Comparison of ENCODE assay signal across 29 cellular contexts in the genomic region with DNA sequence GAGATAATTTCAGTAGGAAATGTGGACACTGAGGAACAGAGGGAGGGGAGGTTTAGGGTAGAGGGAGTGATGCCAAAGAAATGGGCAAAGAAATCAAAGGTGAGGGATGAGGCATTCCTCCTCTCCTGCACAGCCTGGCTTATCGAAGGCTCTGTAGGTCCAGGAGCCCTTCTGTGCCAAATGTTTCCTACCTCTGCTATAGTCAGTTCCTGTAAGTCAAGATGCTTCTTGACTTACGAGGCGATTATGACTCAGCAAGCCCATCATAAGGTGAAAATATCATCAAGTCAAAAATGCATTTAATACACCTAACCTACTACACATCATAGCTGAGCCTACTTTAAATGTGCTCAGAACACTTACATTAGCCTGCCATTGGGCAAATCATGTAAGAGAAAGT. TPM values are rescaled to one million over a fixed set of nuclear protein-coding genes. Genes with fewer than 3 reads are reported as not detected.
"Had no signal": no experiment of that assay in that cellular context is flagged by ENCODE, and none has a peak within 500 bp of the region (broad histone marks: within the 10 kb centered on the region; RNA-seq: fewer than 3 reads in every experiment).

No MANE protein-coding gene starts in this region.

- H3K27me3 ChIP-seq: body of pancreas, dorsolateral prefrontal cortex, esophagus squamous epithelium had no signal

- DNase-seq: activated CD4-positive, alpha-beta memory T cell treated with anti-CD3 and anti-CD28 coated beads for 36 hours; activated CD4-positive, alpha-beta T cell treated with anti-CD3 and anti-CD28 coated beads for 36 hours; activated CD4-positive, alpha-beta T cell treated with anti-CD3 and anti-CD28 coated beads, Interleukin-2, amount 10 ng/mL, durations not matched to agents 24 days and 14 days; activated CD4-positive, CD25-positive, alpha-beta regulatory T cell; activated CD4-positive, CD25-positive, alpha-beta regulatory T cell treated with anti-CD3 and anti-CD28 coated beads, Interleukin-2, amount 50 U/mL, for 72 hours; activated CD8-positive, alpha-beta memory T cell treated with anti-CD3 and anti-CD28 coated beads, Interleukin-2, amount 10 ng/mL, durations not matched to agents 7 days and 5 days; activated CD8-positive, alpha-beta memory T cell treated with anti-CD3 and anti-CD28 coated beads, Interleukin-2, amount 50 U/mL, for 4 hours; activated CD8-positive, alpha-beta T cell treated with anti-CD3 and anti-CD28 coated beads, Interleukin-2, amount 10 ng/mL, durations not matched to agents 7 days and 5 days; activated gamma-delta T cell; activated naive CD4-positive, alpha-beta T cell; activated naive CD4-positive, alpha-beta T cell treated with anti-CD3 and anti-CD28 coated beads, Interleukin-2, amount 50 U/mL, for 16 hours; activated T-cell treated with anti-CD3 and anti-CD28 coated beads, Interleukin-2, amount 50 U/mL, for 24 hours; activated T-cell treated with anti-CD3 and anti-CD28 coated beads, Interleukin-2, amount 50 U/mL, for 72 hours; amniotic stem cell; aorta; body of pancreas; dorsolateral prefrontal cortex; effector memory CD4-positive, alpha-beta T cell; endodermal cell; esophagus squamous epithelium; head of caudate nucleus; T-helper 2 cell had no signal

- H3K9me3 ChIP-seq: body of pancreas, esophagus squamous epithelium had no signal

- H3K27ac ChIP-seq: body of pancreas, coronary artery, dorsolateral prefrontal cortex, esophagus squamous epithelium had no signal

- H3K4me1 Mint-ChIP-seq: activated CD4-positive, alpha-beta T cell treated with anti-CD3 and anti-CD28 coated beads for 36 hours; activated CD4-positive, alpha-beta T cell treated with anti-CD3 and anti-CD28 coated beads, Interleukin-2, amount 10 ng/mL, durations not matched to agents 24 days and 14 days; activated CD8-positive, alpha-beta memory T cell treated with anti-CD3 and anti-CD28 coated beads, Interleukin-2, amount 10 ng/mL, durations not matched to agents 7 days and 5 days; central memory CD8-positive, alpha-beta T cell had no signal

- H3K9me3 Mint-ChIP-seq: activated CD4-positive, alpha-beta memory T cell treated with anti-CD3 and anti-CD28 coated beads for 36 hours; activated CD4-positive, alpha-beta T cell treated with anti-CD3 and anti-CD28 coated beads, Interleukin-2, amount 10 ng/mL, durations not matched to agents 24 days and 14 days; dendritic cell treated with granulocyte-macrophage colony-stimulating factor and Interleukin-4, amounts not matched to agents 40 ng/mL and 50 ng/mL, for 4 days; endodermal cell had no signal

- H3K4me3 ChIP-seq: body of pancreas, coronary artery, dorsolateral prefrontal cortex, esophagus squamous epithelium had no signal

- H3K36me3 Mint-ChIP-seq: activated CD4-positive, alpha-beta memory T cell treated with anti-CD3 and anti-CD28 coated beads for 36 hours; activated CD8-positive, alpha-beta memory T cell treated with anti-CD3 and anti-CD28 coated beads, Interleukin-2, amount 10 ng/mL, durations not matched to agents 7 days and 5 days; activated naive CD8-positive, alpha-beta T cell had no signal

- H3K27ac Mint-ChIP-seq: activated CD4-positive, alpha-beta memory T cell treated with anti-CD3 and anti-CD28 coated beads for 36 hours; activated CD4-positive, alpha-beta T cell treated with anti-CD3 and anti-CD28 coated beads for 36 hours; activated CD4-positive, alpha-beta T cell treated with anti-CD3 and anti-CD28 coated beads, Interleukin-2, amount 10 ng/mL, durations not matched to agents 24 days and 14 days; activated CD8-positive, alpha-beta memory T cell treated with anti-CD3 and anti-CD28 coated beads, Interleukin-2, amount 10 ng/mL, durations not matched to agents 7 days and 5 days; activated CD8-positive, alpha-beta T cell treated with anti-CD3 and anti-CD28 coated beads, Interleukin-2, amount 10 ng/mL, durations not matched to agents 7 days and 5 days; activated naive CD8-positive, alpha-beta T cell; activated T-cell treated with anti-CD3 and anti-CD28 coated beads, Interleukin-2, amount 50 U/mL, for 24 hours; activated T-cell treated with anti-CD3 and anti-CD28 coated beads, Interleukin-2, amount 50 U/mL, for 72 hours; dendritic cell treated with granulocyte-macrophage colony-stimulating factor and Interleukin-4, amounts not matched to agents 40 ng/mL and 50 ng/mL, for 4 days; endodermal cell had no signal

- H3K27me3 Mint-ChIP-seq: activated CD4-positive, alpha-beta memory T cell treated with anti-CD3 and anti-CD28 coated beads for 36 hours; activated CD4-positive, alpha-beta T cell treated with anti-CD3 and anti-CD28 coated beads for 36 hours; activated CD4-positive, alpha-beta T cell treated with anti-CD3 and anti-CD28 coated beads, Interleukin-2, amount 10 ng/mL, durations not matched to agents 24 days and 14 days; activated CD8-positive, alpha-beta memory T cell treated with anti-CD3 and anti-CD28 coated beads, Interleukin-2, amount 10 ng/mL, durations not matched to agents 7 days and 5 days; activated naive CD8-positive, alpha-beta T cell; activated T-cell treated with anti-CD3 and anti-CD28 coated beads, Interleukin-2, amount 50 U/mL, for 24 hours; central memory CD8-positive, alpha-beta T cell had no signal

- H3K4me3 Mint-ChIP-seq: activated CD4-positive, alpha-beta memory T cell treated with anti-CD3 and anti-CD28 coated beads for 36 hours; activated CD4-positive, alpha-beta T cell treated with anti-CD3 and anti-CD28 coated beads for 36 hours; activated CD4-positive, alpha-beta T cell treated with anti-CD3 and anti-CD28 coated beads, Interleukin-2, amount 10 ng/mL, durations not matched to agents 24 days and 14 days; activated CD8-positive, alpha-beta memory T cell treated with anti-CD3 and anti-CD28 coated beads, Interleukin-2, amount 10 ng/mL, durations not matched to agents 7 days and 5 days; activated CD8-positive, alpha-beta T cell treated with anti-CD3 and anti-CD28 coated beads, Interleukin-2, amount 10 ng/mL, durations not matched to agents 7 days and 5 days; activated naive CD8-positive, alpha-beta T cell; activated T-cell treated with anti-CD3 and anti-CD28 coated beads, Interleukin-2, amount 50 U/mL, for 24 hours; activated T-cell treated with anti-CD3 and anti-CD28 coated beads, Interleukin-2, amount 50 U/mL, for 72 hours; central memory CD8-positive, alpha-beta T cell; dendritic cell treated with granulocyte-macrophage colony-stimulating factor and Interleukin-4, amounts not matched to agents 40 ng/mL and 50 ng/mL, for 4 days; endodermal cell had no signal

- H3K4me1 ChIP-seq: body of pancreas, esophagus squamous epithelium had no signal

- H3K36me3 ChIP-seq: esophagus squamous epithelium had no signal

- ATAC-seq: activated CD4-positive, alpha-beta T cell treated with anti-CD3 and anti-CD28 coated beads for 36 hours; activated CD8-positive, alpha-beta memory T cell treated with anti-CD3 and anti-CD28 coated beads, Interleukin-2, amount 10 ng/mL, durations not matched to agents 7 days and 5 days; activated CD8-positive, alpha-beta T cell treated with anti-CD3 and anti-CD28 coated beads, Interleukin-2, amount 10 ng/mL, durations not matched to agents 7 days and 5 days; activated T-cell treated with anti-CD3 and anti-CD28 coated beads, Interleukin-2, amount 50 U/mL, for 72 hours; body of pancreas had no signal

- FAIRE-seq: frontal cortex had no signal

RNA-seq across cellular contexts. Expression of gene ARHGAP24, which starts 60.0 kb away (rescaled TPM):
- total RNA-seq: activated CD4-positive, alpha-beta memory T cell treated with anti-CD3 and anti-CD28 coated beads for 36 hours; activated CD4-positive, alpha-beta T cell treated with anti-CD3 and anti-CD28 coated beads for 36 hours; activated CD4-positive, alpha-beta T cell treated with anti-CD3 and anti-CD28 coated beads, Interleukin-2, amount 10 ng/mL, durations not matched to agents 24 days and 14 days; activated CD8-positive, alpha-beta memory T cell treated with anti-CD3 and anti-CD28 coated beads for 36 hours; activated CD8-positive, alpha-beta memory T cell treated with anti-CD3 and anti-CD28 coated beads, Interleukin-2, amount 10 ng/mL, durations not matched to agents 7 days and 5 days; activated CD8-positive, alpha-beta T cell treated with anti-CD3 and anti-CD28 coated beads, Interleukin-2, amount 10 ng/mL, durations not matched to agents 7 days and 5 days; activated T-cell treated with anti-CD3 and anti-CD28 coated beads, Interleukin-2, amount 50 U/mL, for 72 hours; T-helper 1 cell treated with Interleukin-12 subunit alpha and Interleukin-12 subunit beta and Interleukin-4 antibody, amounts not matched to agents 30 ng/mL and 1 ng/mL, for 36 hours had no signal
